ENCODE assay signal across 24 cellular contexts in genomic region chr4:178671766-178672165, GRCh38.
"Had no signal": no experiment of that assay in that cellular context is flagged by ENCODE, and none has a peak within 500 bp of the region (broad histone marks: within the 10 kb centered on the region; RNA-seq: fewer than 3 reads in every experiment).

No MANE protein-coding gene starts in this region.

- ATAC-seq: effector memory CD8-positive, alpha-beta T cell; esophagus mucosa; foreskin keratinocyte; gastrocnemius medialis; gastroesophageal sphincter; heart left ventricle; heart right ventricle had no signal

- H3K9me3 ChIP-seq: colonic mucosa, esophagus squamous epithelium, gastrocnemius medialis had no signal

- H3K27ac ChIP-seq: colonic mucosa, coronary artery, dorsolateral prefrontal cortex, epithelial cell of prostate, esophagus muscularis mucosa, esophagus squamous epithelium, foreskin keratinocyte, gastrocnemius medialis, gastroesophageal sphincter, heart left ventricle, heart right ventricle had no signal

- H3K4me3 ChIP-seq: colonic mucosa, coronary artery, dorsolateral prefrontal cortex, esophagus muscularis mucosa, esophagus squamous epithelium, gastrocnemius medialis, gastroesophageal sphincter, heart left ventricle, heart right ventricle had no signal

- H3K36me3 ChIP-seq: colonic mucosa, esophagus muscularis mucosa, esophagus squamous epithelium, gastrocnemius medialis, gastroesophageal sphincter, heart left ventricle, heart right ventricle had no signal

- DNase-seq: colonic mucosa; cortex of kidney; dermis blood vessel endothelial cell; dorsolateral prefrontal cortex; effector CD4-positive, alpha-beta T cell; effector CD8-positive, alpha-beta T cell; effector memory CD4-positive, alpha-beta T cell; effector memory CD8-positive, alpha-beta T cell; endodermal cell; erythroblast; esophagus squamous epithelium; foreskin fibroblast; foreskin melanocyte; gastrocnemius medialis; glutamatergic neuron; head of caudate nucleus; heart left ventricle; heart right ventricle had no signal

- H3K4me1 ChIP-seq: colonic mucosa, esophagus muscularis mucosa, esophagus squamous epithelium, foreskin keratinocyte, gastrocnemius medialis, gastroesophageal sphincter, heart left ventricle, heart right ventricle had no signal

- H3K27me3 ChIP-seq: colonic mucosa, dorsolateral prefrontal cortex, esophagus muscularis mucosa, esophagus squamous epithelium, foreskin keratinocyte, gastrocnemius medialis, gastroesophageal sphincter, heart left ventricle, heart right ventricle had no signal
